Comparison of ENCODE assay signal across 1 cellular context in the genomic region with DNA sequence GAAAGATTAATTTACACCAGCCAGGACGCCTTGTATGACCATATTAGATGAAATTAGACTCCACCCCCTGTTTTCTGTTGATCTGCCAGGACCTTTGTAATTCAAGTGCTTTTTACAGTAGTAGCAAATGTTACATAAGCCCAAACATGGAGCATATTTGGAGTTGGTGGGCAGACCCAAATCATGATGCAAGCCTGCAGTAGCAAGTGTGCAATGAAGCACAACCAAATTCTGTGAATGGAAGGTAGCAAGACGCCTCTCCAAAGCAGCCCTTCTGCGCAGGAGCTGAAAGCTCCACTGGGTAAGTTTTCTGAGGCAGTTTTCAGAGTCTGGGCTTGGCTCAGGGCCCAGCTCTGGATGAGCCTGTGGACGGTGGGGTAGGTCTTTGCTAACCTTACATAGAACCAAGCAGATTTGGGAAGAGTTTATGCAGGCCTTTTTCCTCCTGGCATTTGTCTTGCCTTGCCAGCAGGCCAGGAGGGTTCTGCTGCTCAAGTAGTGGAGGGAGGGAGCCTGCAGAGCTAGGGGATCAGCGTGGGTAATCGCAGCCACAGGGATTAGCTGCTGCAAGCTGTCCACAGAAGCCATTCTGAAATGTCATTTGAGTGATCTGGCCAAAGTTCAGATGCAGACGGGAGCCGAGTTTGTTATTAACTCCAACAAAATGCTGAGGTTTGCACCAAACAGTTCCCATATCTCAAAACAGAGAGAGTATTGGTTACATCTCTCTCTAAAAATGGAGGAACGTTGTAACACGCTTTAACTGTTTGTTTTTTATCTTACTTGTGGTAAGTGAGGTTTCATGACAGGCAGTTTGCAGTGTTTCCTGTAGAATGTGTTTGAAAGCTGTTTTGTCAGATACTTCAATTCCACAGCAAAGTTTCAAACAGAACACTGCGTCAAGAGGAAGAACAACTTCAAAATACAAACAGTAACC.
A peak's percentile ranks its signal among the peaks of the same experiment; 100 is the strongest.
TF ChIP-seq lines count a peak whose summit lies in the region.

No MANE protein-coding gene starts in this region.

TF ChIP-seq in HepG2, 621 proteins besides CTCF, POLR2A, EP300 and RAD21 (continued from another document and continues in another):
- TF ChIP-seq, protein P1, sequence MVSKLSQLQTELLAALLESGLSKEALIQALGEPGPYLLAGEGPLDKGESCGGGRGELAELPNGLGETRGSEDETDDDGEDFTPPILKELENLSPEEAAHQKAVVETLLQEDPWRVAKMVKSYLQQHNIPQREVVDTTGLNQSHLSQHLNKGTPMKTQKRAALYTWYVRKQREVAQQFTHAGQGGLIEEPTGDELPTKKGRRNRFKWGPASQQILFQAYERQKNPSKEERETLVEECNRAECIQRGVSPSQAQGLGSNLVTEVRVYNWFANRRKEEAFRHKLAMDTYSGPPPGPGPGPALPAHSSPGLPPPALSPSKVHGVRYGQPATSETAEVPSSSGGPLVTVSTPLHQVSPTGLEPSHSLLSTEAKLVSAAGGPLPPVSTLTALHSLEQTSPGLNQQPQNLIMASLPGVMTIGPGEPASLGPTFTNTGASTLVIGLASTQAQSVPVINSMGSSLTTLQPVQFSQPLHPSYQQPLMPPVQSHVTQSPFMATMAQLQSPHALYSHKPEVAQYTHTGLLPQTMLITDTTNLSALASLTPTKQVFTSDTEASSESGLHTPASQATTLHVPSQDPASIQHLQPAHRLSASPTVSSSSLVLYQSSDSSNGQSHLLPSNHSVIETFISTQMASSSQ (IDR thresholded peaks at IDR 0.05; ENCODE audit: low read depth), result no peak
- TF ChIP-seq, protein P1 (CRISPR knock-in tag; IDR thresholded peaks at IDR 0.05; ENCODE audit: borderline replicate concordance), result peak; percentile 53; the same call in 1 of the 2 replicates
- TF ChIP-seq ARNTL (CRISPR knock-in tag; IDR thresholded peaks at IDR 0.05), result no peak
- no peak for TF ChIP-seq HNRNPH1 (optimal IDR thresholded peaks at IDR 0.05; ENCODE audit: low read depth, low read length)
- TF ChIP-seq ZNF205 (CRISPR knock-in tag; IDR thresholded peaks at IDR 0.05), result 0 out of 2 replicates have a peak, but pooled peaks have one; percentile 38
- no peak for TF ChIP-seq ZNF766 (CRISPR knock-in tag; IDR thresholded peaks at IDR 0.05; ENCODE audit: borderline replicate concordance)
- no peak for TF ChIP-seq ZFP36L2 (CRISPR knock-in tag; IDR thresholded peaks at IDR 0.05)
- TF ChIP-seq FOSL2 (CRISPR knock-in tag; IDR thresholded peaks at IDR 0.05), result no peak; the same call in 1 of the 2 replicates
- no peak for TF ChIP-seq CCDC6 (CRISPR knock-in tag; IDR thresholded peaks at IDR 0.05)
- no peak for TF ChIP-seq ZNF121 (CRISPR knock-in tag; IDR thresholded peaks at IDR 0.05)
- peak; percentile 53; the same call in 1 of the 2 replicates for TF ChIP-seq MYC (CRISPR knock-in tag; IDR thresholded peaks at IDR 0.05; ENCODE audit: borderline replicate concordance)
- TF ChIP-seq, protein P2, sequence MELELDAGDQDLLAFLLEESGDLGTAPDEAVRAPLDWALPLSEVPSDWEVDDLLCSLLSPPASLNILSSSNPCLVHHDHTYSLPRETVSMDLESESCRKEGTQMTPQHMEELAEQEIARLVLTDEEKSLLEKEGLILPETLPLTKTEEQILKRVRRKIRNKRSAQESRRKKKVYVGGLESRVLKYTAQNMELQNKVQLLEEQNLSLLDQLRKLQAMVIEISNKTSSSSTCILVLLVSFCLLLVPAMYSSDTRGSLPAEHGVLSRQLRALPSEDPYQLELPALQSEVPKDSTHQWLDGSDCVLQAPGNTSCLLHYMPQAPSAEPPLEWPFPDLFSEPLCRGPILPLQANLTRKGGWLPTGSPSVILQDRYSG (CRISPR knock-in tag; IDR thresholded peaks at IDR 0.05), result no peak
- peak; percentile 56 for TF ChIP-seq DMAP1 (CRISPR knock-in tag; IDR thresholded peaks at IDR 0.05)
- TF ChIP-seq CENPT (CRISPR knock-in tag; IDR thresholded peaks at IDR 0.05; ENCODE audit: low read depth), result no peak
- TF ChIP-seq ARNT2 (CRISPR knock-in tag; IDR thresholded peaks at IDR 0.05; ENCODE audit: low read depth), result no peak
- TF ChIP-seq, protein P3, sequence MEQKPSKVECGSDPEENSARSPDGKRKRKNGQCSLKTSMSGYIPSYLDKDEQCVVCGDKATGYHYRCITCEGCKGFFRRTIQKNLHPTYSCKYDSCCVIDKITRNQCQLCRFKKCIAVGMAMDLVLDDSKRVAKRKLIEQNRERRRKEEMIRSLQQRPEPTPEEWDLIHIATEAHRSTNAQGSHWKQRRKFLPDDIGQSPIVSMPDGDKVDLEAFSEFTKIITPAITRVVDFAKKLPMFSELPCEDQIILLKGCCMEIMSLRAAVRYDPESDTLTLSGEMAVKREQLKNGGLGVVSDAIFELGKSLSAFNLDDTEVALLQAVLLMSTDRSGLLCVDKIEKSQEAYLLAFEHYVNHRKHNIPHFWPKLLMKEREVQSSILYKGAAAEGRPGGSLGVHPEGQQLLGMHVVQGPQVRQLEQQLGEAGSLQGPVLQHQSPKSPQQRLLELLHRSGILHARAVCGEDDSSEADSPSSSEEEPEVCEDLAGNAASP (CRISPR knock-in tag; IDR thresholded peaks at IDR 0.05; ENCODE audit: borderline replicate concordance), result no peak
- TF ChIP-seq ZSCAN12 (CRISPR knock-in tag; IDR thresholded peaks at IDR 0.05), result no peak
- TF ChIP-seq KAT8 (CRISPR knock-in tag; IDR thresholded peaks at IDR 0.05), result peak; percentile 19; the same call in 1 of the 2 replicates
- TF ChIP-seq SP4 (CRISPR knock-in tag; IDR thresholded peaks at IDR 0.05), result no peak
- TF ChIP-seq HOXA7 (CRISPR knock-in tag; IDR thresholded peaks at IDR 0.05), result no peak
- TF ChIP-seq, protein P4, sequence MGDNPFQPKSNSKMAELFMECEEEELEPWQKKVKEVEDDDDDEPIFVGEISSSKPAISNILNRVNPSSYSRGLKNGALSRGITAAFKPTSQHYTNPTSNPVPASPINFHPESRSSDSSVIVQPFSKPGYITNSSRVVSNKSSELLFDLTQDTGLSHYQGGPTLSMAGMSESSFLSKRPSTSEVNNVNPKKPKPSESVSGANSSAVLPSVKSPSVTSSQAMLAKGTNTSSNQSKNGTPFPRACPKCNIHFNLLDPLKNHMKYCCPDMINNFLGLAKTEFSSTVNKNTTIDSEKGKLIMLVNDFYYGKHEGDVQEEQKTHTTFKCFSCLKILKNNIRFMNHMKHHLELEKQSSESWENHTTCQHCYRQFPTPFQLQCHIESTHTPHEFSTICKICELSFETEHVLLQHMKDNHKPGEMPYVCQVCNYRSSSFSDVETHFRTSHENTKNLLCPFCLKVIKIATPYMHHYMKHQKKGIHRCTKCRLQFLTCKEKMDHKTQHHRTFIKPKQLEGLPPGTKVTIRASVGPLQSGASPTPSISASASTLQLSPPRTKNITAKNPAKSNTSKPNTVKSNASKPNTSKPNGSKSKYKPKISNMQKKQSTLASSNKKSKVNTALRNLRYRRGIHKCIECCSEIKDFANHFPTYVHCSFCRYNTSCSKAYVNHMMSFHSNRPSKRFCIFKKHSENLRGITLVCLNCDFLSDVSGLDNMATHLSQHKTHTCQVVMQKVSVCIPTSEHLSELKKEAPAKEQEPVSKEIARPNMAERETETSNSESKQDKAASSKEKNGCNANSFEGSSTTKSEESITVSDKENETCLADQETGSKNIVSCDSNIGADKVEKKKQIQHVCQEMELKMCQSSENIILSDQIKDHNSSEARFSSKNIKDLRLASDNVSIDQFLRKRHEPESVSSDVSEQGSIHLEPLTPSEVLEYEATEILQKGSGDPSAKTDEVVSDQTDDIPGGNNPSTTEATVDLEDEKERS (CRISPR knock-in tag; IDR thresholded peaks at IDR 0.05), result no peak
- 0 out of 2 replicates have a peak, but pooled peaks have one; percentile 51 for TF ChIP-seq ZMYM4 (CRISPR knock-in tag; IDR thresholded peaks at IDR 0.05)
- no peak for TF ChIP-seq POLR2AphosphoS2 (IDR thresholded peaks at IDR 0.05; ENCODE audit: low read depth, low read length)
- TF ChIP-seq KLF6 (CRISPR knock-in tag; IDR thresholded peaks at IDR 0.05), result no peak
- TF ChIP-seq SRF (IDR thresholded peaks at IDR 0.05; ENCODE audit: low read depth, low read length), result peak; percentile 64; the same call in 1 of the 2 replicates
- TF ChIP-seq ZNF431 (CRISPR knock-in tag; IDR thresholded peaks at IDR 0.05; ENCODE audit: borderline replicate concordance, low read depth), result peak; percentile 33; the same call in 1 of the 2 replicates
- TF ChIP-seq ZIK1 (CRISPR knock-in tag; IDR thresholded peaks at IDR 0.05; ENCODE audit: borderline replicate concordance, low read depth), result no peak
- 0 out of 2 replicates have a peak, but pooled peaks have one; percentile 24 for TF ChIP-seq ZNF644 (CRISPR knock-in tag; IDR thresholded peaks at IDR 0.05; ENCODE audit: low read depth)
- TF ChIP-seq TEAD2 (CRISPR knock-in tag; IDR thresholded peaks at IDR 0.05), result no peak
- no peak for TF ChIP-seq DPF2 (CRISPR knock-in tag; IDR thresholded peaks at IDR 0.05; ENCODE audit: borderline replicate concordance, low read depth)
- no peak for TF ChIP-seq ZNF75D (CRISPR knock-in tag; IDR thresholded peaks at IDR 0.05; ENCODE audit: borderline replicate concordance)
- TF ChIP-seq TAF1 (CRISPR knock-in tag; IDR thresholded peaks at IDR 0.05), result peak; percentile 49; the same call in 1 of the 2 replicates
- TF ChIP-seq, protein P5, sequence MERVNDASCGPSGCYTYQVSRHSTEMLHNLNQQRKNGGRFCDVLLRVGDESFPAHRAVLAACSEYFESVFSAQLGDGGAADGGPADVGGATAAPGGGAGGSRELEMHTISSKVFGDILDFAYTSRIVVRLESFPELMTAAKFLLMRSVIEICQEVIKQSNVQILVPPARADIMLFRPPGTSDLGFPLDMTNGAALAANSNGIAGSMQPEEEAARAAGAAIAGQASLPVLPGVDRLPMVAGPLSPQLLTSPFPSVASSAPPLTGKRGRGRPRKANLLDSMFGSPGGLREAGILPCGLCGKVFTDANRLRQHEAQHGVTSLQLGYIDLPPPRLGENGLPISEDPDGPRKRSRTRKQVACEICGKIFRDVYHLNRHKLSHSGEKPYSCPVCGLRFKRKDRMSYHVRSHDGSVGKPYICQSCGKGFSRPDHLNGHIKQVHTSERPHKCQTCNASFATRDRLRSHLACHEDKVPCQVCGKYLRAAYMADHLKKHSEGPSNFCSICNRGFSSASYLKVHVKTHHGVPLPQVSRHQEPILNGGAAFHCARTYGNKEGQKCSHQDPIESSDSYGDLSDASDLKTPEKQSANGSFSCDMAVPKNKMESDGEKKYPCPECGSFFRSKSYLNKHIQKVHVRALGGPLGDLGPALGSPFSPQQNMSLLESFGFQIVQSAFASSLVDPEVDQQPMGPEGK (CRISPR knock-in tag; IDR thresholded peaks at IDR 0.05), result peak; percentile 26
- no peak for TF ChIP-seq ZNF83 (CRISPR knock-in tag; IDR thresholded peaks at IDR 0.05; ENCODE audit: borderline replicate concordance)
- peak; percentile 67; the same call in 1 of the 2 replicates for TF ChIP-seq MEIS2 (CRISPR knock-in tag; IDR thresholded peaks at IDR 0.05)
- TF ChIP-seq PAX8 (CRISPR knock-in tag; IDR thresholded peaks at IDR 0.05; ENCODE audit: borderline replicate concordance), result no peak
- no peak for TF ChIP-seq DNMT3B (CRISPR knock-in tag; conservative IDR thresholded peaks at IDR 0.05)
- no peak; the same call in 1 of the 2 replicates for TF ChIP-seq ZFP37 (CRISPR knock-in tag; IDR thresholded peaks at IDR 0.05; ENCODE audit: borderline replicate concordance)
- TF ChIP-seq ZSCAN30 (CRISPR knock-in tag; IDR thresholded peaks at IDR 0.05), result no peak
- no peak for TF ChIP-seq ARID2 (CRISPR knock-in tag; IDR thresholded peaks at IDR 0.05; ENCODE audit: borderline replicate concordance)
- TF ChIP-seq HOXA9 (CRISPR knock-in tag; IDR thresholded peaks at IDR 0.05; ENCODE audit: borderline replicate concordance), result no peak
- no peak for TF ChIP-seq MTA1 (CRISPR knock-in tag; IDR thresholded peaks at IDR 0.05; ENCODE audit: borderline replicate concordance)
- TF ChIP-seq, protein P6, sequence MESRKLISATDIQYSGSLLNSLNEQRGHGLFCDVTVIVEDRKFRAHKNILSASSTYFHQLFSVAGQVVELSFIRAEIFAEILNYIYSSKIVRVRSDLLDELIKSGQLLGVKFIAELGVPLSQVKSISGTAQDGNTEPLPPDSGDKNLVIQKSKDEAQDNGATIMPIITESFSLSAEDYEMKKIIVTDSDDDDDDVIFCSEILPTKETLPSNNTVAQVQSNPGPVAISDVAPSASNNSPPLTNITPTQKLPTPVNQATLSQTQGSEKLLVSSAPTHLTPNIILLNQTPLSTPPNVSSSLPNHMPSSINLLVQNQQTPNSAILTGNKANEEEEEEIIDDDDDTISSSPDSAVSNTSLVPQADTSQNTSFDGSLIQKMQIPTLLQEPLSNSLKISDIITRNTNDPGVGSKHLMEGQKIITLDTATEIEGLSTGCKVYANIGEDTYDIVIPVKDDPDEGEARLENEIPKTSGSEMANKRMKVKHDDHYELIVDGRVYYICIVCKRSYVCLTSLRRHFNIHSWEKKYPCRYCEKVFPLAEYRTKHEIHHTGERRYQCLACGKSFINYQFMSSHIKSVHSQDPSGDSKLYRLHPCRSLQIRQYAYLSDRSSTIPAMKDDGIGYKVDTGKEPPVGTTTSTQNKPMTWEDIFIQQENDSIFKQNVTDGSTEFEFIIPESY (CRISPR knock-in tag; IDR thresholded peaks at IDR 0.05), result no peak
- no peak for TF ChIP-seq SPEN (CRISPR knock-in tag; IDR thresholded peaks at IDR 0.05; ENCODE audit: low read depth)
- TF ChIP-seq ZNF879 (CRISPR knock-in tag; IDR thresholded peaks at IDR 0.05), result no peak
- TF ChIP-seq ZNF207 (IDR thresholded peaks at IDR 0.05; ENCODE audit: borderline replicate concordance), result no peak
- TF ChIP-seq ZNF670 (CRISPR knock-in tag; IDR thresholded peaks at IDR 0.05; ENCODE audit: borderline replicate concordance), result no peak
- no peak for TF ChIP-seq HNRNPLL (IDR thresholded peaks at IDR 0.05; ENCODE audit: low read depth, low read length, poor library complexity, severe bottlenecking)
- no peak for TF ChIP-seq ZNF335 (CRISPR knock-in tag; IDR thresholded peaks at IDR 0.05)
- TF ChIP-seq, protein P7, sequence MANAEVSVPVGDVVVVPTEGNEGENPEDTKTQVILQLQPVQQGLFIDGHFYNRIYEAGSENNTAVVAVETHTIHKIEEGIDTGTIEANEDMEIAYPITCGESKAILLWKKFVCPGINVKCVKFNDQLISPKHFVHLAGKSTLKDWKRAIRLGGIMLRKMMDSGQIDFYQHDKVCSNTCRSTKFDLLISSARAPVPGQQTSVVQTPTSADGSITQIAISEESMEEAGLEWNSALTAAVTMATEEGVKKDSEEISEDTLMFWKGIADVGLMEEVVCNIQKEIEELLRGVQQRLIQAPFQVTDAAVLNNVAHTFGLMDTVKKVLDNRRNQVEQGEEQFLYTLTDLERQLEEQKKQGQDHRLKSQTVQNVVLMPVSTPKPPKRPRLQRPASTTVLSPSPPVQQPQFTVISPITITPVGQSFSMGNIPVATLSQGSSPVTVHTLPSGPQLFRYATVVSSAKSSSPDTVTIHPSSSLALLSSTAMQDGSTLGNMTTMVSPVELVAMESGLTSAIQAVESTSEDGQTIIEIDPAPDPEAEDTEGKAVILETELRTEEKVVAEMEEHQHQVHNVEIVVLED (CRISPR knock-in tag; IDR thresholded peaks at IDR 0.05; ENCODE audit: borderline replicate concordance), result no peak
